Comparison of ENCODE assay signal across 2 cellular contexts in the genomic region with DNA sequence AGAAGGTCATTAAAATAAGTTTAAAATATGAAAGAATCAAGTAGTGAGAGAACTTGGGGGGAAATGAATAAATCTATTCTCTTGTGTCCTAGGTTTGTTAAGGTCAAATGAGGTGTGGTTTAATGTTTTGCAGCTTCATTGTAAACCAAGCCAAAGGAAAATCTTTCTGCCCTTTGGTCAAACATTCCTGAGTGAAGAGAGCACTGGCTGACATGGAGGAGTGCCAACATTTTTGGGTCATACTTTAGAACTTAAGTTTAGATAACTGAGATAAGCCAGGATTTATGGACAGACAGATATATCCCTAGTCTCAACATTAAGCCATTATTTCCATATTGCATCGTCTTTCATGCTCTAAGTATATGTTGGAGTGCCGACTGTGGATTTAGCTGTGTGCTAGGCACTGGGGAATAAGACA.
TF ChIP-seq lines count a peak whose summit lies in the region.

No MANE protein-coding gene starts in this region.

TF ChIP-seq in Ishikawa, 13 proteins besides CTCF, POLR2A, EP300 and RAD21 (continued from another document):
- TF ChIP-seq, protein P1, sequence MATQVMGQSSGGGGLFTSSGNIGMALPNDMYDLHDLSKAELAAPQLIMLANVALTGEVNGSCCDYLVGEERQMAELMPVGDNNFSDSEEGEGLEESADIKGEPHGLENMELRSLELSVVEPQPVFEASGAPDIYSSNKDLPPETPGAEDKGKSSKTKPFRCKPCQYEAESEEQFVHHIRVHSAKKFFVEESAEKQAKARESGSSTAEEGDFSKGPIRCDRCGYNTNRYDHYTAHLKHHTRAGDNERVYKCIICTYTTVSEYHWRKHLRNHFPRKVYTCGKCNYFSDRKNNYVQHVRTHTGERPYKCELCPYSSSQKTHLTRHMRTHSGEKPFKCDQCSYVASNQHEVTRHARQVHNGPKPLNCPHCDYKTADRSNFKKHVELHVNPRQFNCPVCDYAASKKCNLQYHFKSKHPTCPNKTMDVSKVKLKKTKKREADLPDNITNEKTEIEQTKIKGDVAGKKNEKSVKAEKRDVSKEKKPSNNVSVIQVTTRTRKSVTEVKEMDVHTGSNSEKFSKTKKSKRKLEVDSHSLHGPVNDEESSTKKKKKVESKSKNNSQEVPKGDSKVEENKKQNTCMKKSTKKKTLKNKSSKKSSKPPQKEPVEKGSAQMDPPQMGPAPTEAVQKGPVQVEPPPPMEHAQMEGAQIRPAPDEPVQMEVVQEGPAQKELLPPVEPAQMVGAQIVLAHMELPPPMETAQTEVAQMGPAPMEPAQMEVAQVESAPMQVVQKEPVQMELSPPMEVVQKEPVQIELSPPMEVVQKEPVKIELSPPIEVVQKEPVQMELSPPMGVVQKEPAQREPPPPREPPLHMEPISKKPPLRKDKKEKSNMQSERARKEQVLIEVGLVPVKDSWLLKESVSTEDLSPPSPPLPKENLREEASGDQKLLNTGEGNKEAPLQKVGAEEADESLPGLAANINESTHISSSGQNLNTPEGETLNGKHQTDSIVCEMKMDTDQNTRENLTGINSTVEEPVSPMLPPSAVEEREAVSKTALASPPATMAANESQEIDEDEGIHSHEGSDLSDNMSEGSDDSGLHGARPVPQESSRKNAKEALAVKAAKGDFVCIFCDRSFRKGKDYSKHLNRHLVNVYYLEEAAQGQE (IDR thresholded peaks at IDR 0.05; ENCODE audit: low read depth): no peak

TF ChIP-seq in HepG2, 621 proteins besides CTCF, POLR2A, EP300 and RAD21 (continued from another document and continues in another):
- TF ChIP-seq LCORL (IDR thresholded peaks at IDR 0.05) (peak; percentile 52; the same call in 1 of the 2 replicates), LCORL (CRISPR knock-in tag; IDR thresholded peaks at IDR 0.05) (peak; percentile 77; the same call in 1 of the 2 replicates), FOXO1 (CRISPR knock-in tag; IDR thresholded peaks at IDR 0.05) (peak; percentile 23; the same call in 1 of the 2 replicates), POGZ (CRISPR knock-in tag; IDR thresholded peaks at IDR 0.05) (peak; percentile 29; the same call in 1 of the 2 replicates), ISL2 (CRISPR knock-in tag; IDR thresholded peaks at IDR 0.05) (peak; percentile 71), SMC3 (IDR thresholded peaks at IDR 0.05; ENCODE audit: low read length) (no peak), RXRA (CRISPR knock-in tag; IDR thresholded peaks at IDR 0.05) (peak; percentile 50; the same call in 1 of the 2 replicates), ZNF367 (CRISPR knock-in tag; IDR thresholded peaks at IDR 0.05; ENCODE audit: borderline replicate concordance) (no peak), SAP130 (CRISPR knock-in tag; IDR thresholded peaks at IDR 0.05; ENCODE audit: low read depth) (peak; percentile 48), BRD4 (CRISPR knock-in tag; IDR thresholded peaks at IDR 0.05) (no peak), TMF1 (CRISPR knock-in tag; IDR thresholded peaks at IDR 0.05; ENCODE audit: low read depth) (no peak), HOXA3 (CRISPR knock-in tag; IDR thresholded peaks at IDR 0.05) (no peak), ZNF326 (CRISPR knock-in tag; IDR thresholded peaks at IDR 0.05; ENCODE audit: borderline replicate concordance) (no peak), KDM1A (CRISPR knock-in tag; IDR thresholded peaks at IDR 0.05) (0 out of 2 replicates have a peak, but pooled peaks have one; percentile 22), KLF16 (CRISPR knock-in tag; IDR thresholded peaks at IDR 0.05) (no peak), RARA (CRISPR knock-in tag; IDR thresholded peaks at IDR 0.05) (peak; percentile 52), IRF2 (CRISPR knock-in tag; IDR thresholded peaks at IDR 0.05) (peak; percentile 49; the same call in 1 of the 2 replicates), AGO2 (optimal IDR thresholded peaks at IDR 0.05; ENCODE audit: low read depth, low read length) (no peak), ZNF101 (CRISPR knock-in tag; IDR thresholded peaks at IDR 0.05; ENCODE audit: borderline replicate concordance, low read depth) (no peak), KDM6A (CRISPR knock-in tag; IDR thresholded peaks at IDR 0.05; ENCODE audit: low read depth) (0 out of 2 replicates have a peak, but pooled peaks have one; percentile 28), NFE2 (CRISPR knock-in tag; IDR thresholded peaks at IDR 0.05) (no peak), ZNF552 (CRISPR knock-in tag; IDR thresholded peaks at IDR 0.05; ENCODE audit: borderline replicate concordance) (no peak), NCOA2 (CRISPR knock-in tag; IDR thresholded peaks at IDR 0.05) (peak; percentile 72), CC2D1A (CRISPR knock-in tag; IDR thresholded peaks at IDR 0.05) (no peak), NFE2L2 (IDR thresholded peaks at IDR 0.05; ENCODE audit: low read length) (0 out of 2 replicates have a peak, but pooled peaks have one; percentile 26), SOX6 (IDR thresholded peaks at IDR 0.05) (no peak), SOX6 (CRISPR knock-in tag; IDR thresholded peaks at IDR 0.05) (peak; percentile 71), HMG20A (CRISPR knock-in tag; IDR thresholded peaks at IDR 0.05; ENCODE audit: borderline replicate concordance) (peak; percentile 52; the same call in 1 of the 2 replicates), CREM (IDR thresholded peaks at IDR 0.05) (peak; percentile 40; the same call in 1 of the 2 replicates), CREM (CRISPR knock-in tag; IDR thresholded peaks at IDR 0.05) (no peak), ZNF331 (CRISPR knock-in tag; IDR thresholded peaks at IDR 0.05) (peak; percentile 41; the same call in 1 of the 2 replicates), ZNF777 (CRISPR knock-in tag; IDR thresholded peaks at IDR 0.05) (no peak), ZNF816 (CRISPR knock-in tag; IDR thresholded peaks at IDR 0.05; ENCODE audit: borderline replicate concordance) (no peak), MED8 (CRISPR knock-in tag; IDR thresholded peaks at IDR 0.05; ENCODE audit: insufficient replicate concordance) (no peak), ZMYM4 (CRISPR knock-in tag; IDR thresholded peaks at IDR 0.05) (peak; percentile 46; the same call in 1 of the 2 replicates), ZNF879 (CRISPR knock-in tag; IDR thresholded peaks at IDR 0.05) (no peak), MIXL1 (CRISPR knock-in tag; IDR thresholded peaks at IDR 0.05) (0 out of 2 replicates have a peak, but pooled peaks have one; percentile 22), ZNF335 (CRISPR knock-in tag; IDR thresholded peaks at IDR 0.05) (no peak), GFI1 (CRISPR knock-in tag; IDR thresholded peaks at IDR 0.05; ENCODE audit: borderline replicate concordance) (peak; percentile 70), ZNF263 (CRISPR knock-in tag; IDR thresholded peaks at IDR 0.05) (no peak), ELF3 (CRISPR knock-in tag; IDR thresholded peaks at IDR 0.05) (peak; percentile 25), ZNF501 (CRISPR knock-in tag; IDR thresholded peaks at IDR 0.05) (no peak), ZNF75D (CRISPR knock-in tag; IDR thresholded peaks at IDR 0.05; ENCODE audit: borderline replicate concordance) (no peak), MTA1 (CRISPR knock-in tag; IDR thresholded peaks at IDR 0.05; ENCODE audit: borderline replicate concordance) (no peak)
- TF ChIP-seq, protein P2, sequence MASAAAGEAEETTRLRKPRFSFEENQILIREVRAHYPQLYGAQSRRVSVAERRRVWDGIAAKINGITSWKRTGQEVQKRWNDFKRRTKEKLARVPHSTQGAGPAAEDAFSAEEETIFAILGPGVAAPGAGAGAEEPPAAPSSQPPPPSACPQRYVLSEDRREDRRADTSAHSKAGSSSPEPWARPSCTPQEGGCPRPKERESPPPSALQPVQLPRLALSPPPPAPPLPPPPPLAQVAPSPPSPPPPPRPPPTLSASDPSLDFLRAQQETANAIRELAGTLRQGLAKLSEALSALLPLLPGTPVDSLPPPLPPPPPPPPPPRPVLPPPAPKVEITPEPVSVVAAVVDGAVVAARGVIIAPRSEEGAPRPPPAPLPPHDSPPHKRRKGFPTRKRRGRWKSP (CRISPR knock-in tag; IDR thresholded peaks at IDR 0.05): no peak
- TF ChIP-seq, protein P3, sequence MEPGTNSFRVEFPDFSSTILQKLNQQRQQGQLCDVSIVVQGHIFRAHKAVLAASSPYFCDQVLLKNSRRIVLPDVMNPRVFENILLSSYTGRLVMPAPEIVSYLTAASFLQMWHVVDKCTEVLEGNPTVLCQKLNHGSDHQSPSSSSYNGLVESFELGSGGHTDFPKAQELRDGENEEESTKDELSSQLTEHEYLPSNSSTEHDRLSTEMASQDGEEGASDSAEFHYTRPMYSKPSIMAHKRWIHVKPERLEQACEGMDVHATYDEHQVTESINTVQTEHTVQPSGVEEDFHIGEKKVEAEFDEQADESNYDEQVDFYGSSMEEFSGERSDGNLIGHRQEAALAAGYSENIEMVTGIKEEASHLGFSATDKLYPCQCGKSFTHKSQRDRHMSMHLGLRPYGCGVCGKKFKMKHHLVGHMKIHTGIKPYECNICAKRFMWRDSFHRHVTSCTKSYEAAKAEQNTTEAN (CRISPR knock-in tag; conservative IDR thresholded peaks at IDR 0.05): 0 out of 2 replicates have a peak, but pooled peaks have one; percentile 27
- TF ChIP-seq, protein P4, sequence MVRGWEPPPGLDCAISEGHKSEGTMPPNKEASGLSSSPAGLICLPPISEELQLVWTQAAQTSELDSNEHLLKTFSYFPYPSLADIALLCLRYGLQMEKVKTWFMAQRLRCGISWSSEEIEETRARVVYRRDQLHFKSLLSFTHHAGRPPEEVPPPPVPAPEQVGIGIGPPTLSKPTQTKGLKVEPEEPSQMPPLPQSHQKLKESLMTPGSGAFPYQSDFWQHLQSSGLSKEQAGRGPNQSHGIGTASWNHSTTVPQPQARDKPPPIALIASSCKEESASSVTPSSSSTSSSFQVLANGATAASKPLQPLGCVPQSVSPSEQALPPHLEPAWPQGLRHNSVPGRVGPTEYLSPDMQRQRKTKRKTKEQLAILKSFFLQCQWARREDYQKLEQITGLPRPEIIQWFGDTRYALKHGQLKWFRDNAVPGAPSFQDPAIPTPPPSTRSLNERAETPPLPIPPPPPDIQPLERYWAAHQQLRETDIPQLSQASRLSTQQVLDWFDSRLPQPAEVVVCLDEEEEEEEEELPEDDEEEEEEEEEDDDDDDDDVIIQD (CRISPR knock-in tag; IDR thresholded peaks at IDR 0.05; ENCODE audit: low read depth): peak; percentile 71; the same call in 1 of the 2 replicates
- TF ChIP-seq, protein P5, sequence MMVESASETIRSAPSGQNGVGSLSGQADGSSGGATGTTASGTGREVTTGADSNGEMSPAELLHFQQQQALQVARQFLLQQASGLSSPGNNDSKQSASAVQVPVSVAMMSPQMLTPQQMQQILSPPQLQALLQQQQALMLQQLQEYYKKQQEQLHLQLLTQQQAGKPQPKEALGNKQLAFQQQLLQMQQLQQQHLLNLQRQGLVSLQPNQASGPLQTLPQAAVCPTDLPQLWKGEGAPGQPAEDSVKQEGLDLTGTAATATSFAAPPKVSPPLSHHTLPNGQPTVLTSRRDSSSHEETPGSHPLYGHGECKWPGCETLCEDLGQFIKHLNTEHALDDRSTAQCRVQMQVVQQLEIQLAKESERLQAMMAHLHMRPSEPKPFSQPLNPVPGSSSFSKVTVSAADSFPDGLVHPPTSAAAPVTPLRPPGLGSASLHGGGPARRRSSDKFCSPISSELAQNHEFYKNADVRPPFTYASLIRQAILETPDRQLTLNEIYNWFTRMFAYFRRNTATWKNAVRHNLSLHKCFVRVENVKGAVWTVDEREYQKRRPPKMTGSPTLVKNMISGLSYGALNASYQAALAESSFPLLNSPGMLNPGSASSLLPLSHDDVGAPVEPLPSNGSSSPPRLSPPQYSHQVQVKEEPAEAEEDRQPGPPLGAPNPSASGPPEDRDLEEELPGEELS (CRISPR knock-in tag; IDR thresholded peaks at IDR 0.05): peak; percentile 46; the same call in 1 of the 2 replicates
- TF ChIP-seq, protein P6, sequence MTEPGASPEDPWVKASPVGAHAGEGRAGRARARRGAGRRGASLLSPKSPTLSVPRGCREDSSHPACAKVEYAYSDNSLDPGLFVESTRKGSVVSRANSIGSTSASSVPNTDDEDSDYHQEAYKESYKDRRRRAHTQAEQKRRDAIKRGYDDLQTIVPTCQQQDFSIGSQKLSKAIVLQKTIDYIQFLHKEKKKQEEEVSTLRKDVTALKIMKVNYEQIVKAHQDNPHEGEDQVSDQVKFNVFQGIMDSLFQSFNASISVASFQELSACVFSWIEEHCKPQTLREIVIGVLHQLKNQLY (CRISPR knock-in tag; IDR thresholded peaks at IDR 0.05): 0 out of 2 replicates have a peak, but pooled peaks have one; percentile 30
- TF ChIP-seq, protein P7, sequence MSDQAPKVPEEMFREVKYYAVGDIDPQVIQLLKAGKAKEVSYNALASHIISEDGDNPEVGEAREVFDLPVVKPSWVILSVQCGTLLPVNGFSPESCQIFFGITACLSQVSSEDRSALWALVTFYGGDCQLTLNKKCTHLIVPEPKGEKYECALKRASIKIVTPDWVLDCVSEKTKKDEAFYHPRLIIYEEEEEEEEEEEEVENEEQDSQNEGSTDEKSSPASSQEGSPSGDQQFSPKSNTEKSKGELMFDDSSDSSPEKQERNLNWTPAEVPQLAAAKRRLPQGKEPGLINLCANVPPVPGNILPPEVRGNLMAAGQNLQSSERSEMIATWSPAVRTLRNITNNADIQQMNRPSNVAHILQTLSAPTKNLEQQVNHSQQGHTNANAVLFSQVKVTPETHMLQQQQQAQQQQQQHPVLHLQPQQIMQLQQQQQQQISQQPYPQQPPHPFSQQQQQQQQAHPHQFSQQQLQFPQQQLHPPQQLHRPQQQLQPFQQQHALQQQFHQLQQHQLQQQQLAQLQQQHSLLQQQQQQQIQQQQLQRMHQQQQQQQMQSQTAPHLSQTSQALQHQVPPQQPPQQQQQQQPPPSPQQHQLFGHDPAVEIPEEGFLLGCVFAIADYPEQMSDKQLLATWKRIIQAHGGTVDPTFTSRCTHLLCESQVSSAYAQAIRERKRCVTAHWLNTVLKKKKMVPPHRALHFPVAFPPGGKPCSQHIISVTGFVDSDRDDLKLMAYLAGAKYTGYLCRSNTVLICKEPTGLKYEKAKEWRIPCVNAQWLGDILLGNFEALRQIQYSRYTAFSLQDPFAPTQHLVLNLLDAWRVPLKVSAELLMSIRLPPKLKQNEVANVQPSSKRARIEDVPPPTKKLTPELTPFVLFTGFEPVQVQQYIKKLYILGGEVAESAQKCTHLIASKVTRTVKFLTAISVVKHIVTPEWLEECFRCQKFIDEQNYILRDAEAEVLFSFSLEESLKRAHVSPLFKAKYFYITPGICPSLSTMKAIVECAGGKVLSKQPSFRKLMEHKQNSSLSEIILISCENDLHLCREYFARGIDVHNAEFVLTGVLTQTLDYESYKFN (CRISPR knock-in tag; conservative IDR thresholded peaks at IDR 0.05): peak; percentile 82
- TF ChIP-seq, protein P8, sequence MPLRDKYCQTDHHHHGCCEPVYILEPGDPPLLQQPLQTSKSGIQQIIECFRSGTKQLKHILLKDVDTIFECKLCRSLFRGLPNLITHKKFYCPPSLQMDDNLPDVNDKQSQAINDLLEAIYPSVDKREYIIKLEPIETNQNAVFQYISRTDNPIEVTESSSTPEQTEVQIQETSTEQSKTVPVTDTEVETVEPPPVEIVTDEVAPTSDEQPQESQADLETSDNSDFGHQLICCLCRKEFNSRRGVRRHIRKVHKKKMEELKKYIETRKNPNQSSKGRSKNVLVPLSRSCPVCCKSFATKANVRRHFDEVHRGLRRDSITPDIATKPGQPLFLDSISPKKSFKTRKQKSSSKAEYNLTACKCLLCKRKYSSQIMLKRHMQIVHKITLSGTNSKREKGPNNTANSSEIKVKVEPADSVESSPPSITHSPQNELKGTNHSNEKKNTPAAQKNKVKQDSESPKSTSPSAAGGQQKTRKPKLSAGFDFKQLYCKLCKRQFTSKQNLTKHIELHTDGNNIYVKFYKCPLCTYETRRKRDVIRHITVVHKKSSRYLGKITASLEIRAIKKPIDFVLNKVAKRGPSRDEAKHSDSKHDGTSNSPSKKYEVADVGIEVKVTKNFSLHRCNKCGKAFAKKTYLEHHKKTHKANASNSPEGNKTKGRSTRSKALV (CRISPR knock-in tag; IDR thresholded peaks at IDR 0.05): no peak
